Comparison of ENCODE assay signal across 1 cellular context in the genomic region with DNA sequence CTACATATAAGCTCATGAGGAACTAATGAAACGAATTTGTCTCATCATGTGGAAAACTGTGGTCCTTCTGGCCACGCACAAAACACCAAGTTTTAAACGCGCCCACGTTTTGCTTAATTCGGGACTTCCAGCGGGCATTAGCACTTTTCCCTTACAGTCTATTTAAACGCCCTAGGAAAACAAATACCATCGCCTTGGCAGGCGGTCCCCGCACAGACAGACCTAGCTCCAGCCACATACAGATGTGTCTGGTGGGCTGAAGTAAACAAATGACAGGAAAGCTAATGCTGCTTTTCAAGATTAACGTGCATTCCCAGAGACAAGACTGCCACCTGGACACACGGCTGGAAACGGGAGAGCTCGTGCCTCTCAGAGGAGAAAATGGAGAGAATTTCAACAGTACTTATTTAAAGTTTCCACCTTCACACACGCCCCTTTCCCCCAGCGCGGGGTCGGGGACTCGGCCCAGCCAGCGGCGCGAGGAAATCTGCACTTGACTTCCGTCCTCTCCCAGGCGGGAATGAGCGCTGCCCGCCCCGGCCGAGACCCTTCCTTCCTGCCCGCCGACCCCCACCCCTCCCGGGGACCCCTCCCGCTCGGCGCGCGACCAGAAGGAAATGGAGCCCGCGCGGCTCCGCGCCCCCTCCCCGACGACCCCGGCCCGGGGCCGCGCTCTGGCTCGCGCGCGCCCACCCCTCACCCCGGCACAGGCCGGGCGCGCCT.
TF ChIP-seq lines count a peak whose summit lies in the region.

No MANE protein-coding gene starts in this region.

TF ChIP-seq in HepG2, 621 proteins besides CTCF, POLR2A, EP300 and RAD21 (continued from another document):
- TF ChIP-seq, protein P1, sequence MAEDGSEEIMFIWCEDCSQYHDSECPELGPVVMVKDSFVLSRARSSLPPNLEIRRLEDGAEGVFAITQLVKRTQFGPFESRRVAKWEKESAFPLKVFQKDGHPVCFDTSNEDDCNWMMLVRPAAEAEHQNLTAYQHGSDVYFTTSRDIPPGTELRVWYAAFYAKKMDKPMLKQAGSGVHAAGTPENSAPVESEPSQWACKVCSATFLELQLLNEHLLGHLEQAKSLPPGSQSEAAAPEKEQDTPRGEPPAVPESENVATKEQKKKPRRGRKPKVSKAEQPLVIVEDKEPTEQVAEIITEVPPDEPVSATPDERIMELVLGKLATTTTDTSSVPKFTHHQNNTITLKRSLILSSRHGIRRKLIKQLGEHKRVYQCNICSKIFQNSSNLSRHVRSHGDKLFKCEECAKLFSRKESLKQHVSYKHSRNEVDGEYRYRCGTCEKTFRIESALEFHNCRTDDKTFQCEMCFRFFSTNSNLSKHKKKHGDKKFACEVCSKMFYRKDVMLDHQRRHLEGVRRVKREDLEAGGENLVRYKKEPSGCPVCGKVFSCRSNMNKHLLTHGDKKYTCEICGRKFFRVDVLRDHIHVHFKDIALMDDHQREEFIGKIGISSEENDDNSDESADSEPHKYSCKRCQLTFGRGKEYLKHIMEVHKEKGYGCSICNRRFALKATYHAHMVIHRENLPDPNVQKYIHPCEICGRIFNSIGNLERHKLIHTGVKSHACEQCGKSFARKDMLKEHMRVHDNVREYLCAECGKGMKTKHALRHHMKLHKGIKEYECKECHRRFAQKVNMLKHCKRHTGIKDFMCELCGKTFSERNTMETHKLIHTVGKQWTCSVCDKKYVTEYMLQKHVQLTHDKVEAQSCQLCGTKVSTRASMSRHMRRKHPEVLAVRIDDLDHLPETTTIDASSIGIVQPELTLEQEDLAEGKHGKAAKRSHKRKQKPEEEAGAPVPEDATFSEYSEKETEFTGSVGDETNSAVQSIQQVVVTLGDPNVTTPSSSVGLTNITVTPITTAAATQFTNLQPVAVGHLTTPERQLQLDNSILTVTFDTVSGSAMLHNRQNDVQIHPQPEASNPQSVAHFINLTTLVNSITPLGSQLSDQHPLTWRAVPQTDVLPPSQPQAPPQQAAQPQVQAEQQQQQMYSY (CRISPR knock-in tag; IDR thresholded peaks at IDR 0.05) = no peak
- TF ChIP-seq, protein P2, sequence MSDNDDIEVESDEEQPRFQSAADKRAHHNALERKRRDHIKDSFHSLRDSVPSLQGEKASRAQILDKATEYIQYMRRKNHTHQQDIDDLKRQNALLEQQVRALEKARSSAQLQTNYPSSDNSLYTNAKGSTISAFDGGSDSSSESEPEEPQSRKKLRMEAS (IDR thresholded peaks at IDR 0.05) = 0 out of 2 replicates have a peak, but pooled peaks have one; percentile 26
- TF ChIP-seq HES4 (CRISPR knock-in tag; IDR thresholded peaks at IDR 0.05; ENCODE audit: borderline replicate concordance) (no peak), TSC22D2 (CRISPR knock-in tag; IDR thresholded peaks at IDR 0.05; ENCODE audit: borderline replicate concordance) (no peak), KMT2A (CRISPR knock-in tag; IDR thresholded peaks at IDR 0.05) (peak; percentile 65; the same call in 1 of the 2 replicates), NFYB (CRISPR knock-in tag; IDR thresholded peaks at IDR 0.05) (peak; percentile 14; the same call in 1 of the 2 replicates), RFX1 (IDR thresholded peaks at IDR 0.05) (no peak), SALL1 (CRISPR knock-in tag; IDR thresholded peaks at IDR 0.05) (peak; percentile 42; the same call in 1 of the 2 replicates), MYC (CRISPR knock-in tag; IDR thresholded peaks at IDR 0.05; ENCODE audit: borderline replicate concordance) (peak; percentile 31; the same call in 1 of the 2 replicates), ZSCAN9 (CRISPR knock-in tag; IDR thresholded peaks at IDR 0.05; ENCODE audit: borderline replicate concordance) (peak; percentile 12; the same call in 1 of the 2 replicates), KDM5B (CRISPR knock-in tag; IDR thresholded peaks at IDR 0.05; ENCODE audit: borderline replicate concordance) (peak; percentile 21; the same call in 1 of the 2 replicates), ZNF354B (CRISPR knock-in tag; IDR thresholded peaks at IDR 0.05) (no peak), NONO (IDR thresholded peaks at IDR 0.05) (no peak), NONO (CRISPR knock-in tag; conservative IDR thresholded peaks at IDR 0.05) (no peak), ZNF605 (CRISPR knock-in tag; IDR thresholded peaks at IDR 0.05) (peak; percentile 17; the same call in 1 of the 2 replicates), NFE2 (CRISPR knock-in tag; IDR thresholded peaks at IDR 0.05) (no peak), ZNF24 (IDR thresholded peaks at IDR 0.05) (no peak), GLI4 (CRISPR knock-in tag; IDR thresholded peaks at IDR 0.05; ENCODE audit: borderline replicate concordance) (peak; percentile 68; the same call in 1 of the 2 replicates), TAF1 (CRISPR knock-in tag; IDR thresholded peaks at IDR 0.05) (peak; percentile 43; the same call in 1 of the 2 replicates)
- TF ChIP-seq, protein P3, sequence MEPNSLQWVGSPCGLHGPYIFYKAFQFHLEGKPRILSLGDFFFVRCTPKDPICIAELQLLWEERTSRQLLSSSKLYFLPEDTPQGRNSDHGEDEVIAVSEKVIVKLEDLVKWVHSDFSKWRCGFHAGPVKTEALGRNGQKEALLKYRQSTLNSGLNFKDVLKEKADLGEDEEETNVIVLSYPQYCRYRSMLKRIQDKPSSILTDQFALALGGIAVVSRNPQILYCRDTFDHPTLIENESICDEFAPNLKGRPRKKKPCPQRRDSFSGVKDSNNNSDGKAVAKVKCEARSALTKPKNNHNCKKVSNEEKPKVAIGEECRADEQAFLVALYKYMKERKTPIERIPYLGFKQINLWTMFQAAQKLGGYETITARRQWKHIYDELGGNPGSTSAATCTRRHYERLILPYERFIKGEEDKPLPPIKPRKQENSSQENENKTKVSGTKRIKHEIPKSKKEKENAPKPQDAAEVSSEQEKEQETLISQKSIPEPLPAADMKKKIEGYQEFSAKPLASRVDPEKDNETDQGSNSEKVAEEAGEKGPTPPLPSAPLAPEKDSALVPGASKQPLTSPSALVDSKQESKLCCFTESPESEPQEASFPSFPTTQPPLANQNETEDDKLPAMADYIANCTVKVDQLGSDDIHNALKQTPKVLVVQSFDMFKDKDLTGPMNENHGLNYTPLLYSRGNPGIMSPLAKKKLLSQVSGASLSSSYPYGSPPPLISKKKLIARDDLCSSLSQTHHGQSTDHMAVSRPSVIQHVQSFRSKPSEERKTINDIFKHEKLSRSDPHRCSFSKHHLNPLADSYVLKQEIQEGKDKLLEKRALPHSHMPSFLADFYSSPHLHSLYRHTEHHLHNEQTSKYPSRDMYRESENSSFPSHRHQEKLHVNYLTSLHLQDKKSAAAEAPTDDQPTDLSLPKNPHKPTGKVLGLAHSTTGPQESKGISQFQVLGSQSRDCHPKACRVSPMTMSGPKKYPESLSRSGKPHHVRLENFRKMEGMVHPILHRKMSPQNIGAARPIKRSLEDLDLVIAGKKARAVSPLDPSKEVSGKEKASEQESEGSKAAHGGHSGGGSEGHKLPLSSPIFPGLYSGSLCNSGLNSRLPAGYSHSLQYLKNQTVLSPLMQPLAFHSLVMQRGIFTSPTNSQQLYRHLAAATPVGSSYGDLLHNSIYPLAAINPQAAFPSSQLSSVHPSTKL (CRISPR knock-in tag; IDR thresholded peaks at IDR 0.05) = peak; percentile 31; the same call in 1 of the 2 replicates
- TF ChIP-seq, protein P4, sequence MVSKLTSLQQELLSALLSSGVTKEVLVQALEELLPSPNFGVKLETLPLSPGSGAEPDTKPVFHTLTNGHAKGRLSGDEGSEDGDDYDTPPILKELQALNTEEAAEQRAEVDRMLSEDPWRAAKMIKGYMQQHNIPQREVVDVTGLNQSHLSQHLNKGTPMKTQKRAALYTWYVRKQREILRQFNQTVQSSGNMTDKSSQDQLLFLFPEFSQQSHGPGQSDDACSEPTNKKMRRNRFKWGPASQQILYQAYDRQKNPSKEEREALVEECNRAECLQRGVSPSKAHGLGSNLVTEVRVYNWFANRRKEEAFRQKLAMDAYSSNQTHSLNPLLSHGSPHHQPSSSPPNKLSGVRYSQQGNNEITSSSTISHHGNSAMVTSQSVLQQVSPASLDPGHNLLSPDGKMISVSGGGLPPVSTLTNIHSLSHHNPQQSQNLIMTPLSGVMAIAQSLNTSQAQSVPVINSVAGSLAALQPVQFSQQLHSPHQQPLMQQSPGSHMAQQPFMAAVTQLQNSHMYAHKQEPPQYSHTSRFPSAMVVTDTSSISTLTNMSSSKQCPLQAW (CRISPR knock-in tag; IDR thresholded peaks at IDR 0.05) = 0 out of 2 replicates have a peak, but pooled peaks have one; percentile 15
- TF ChIP-seq, protein P5, sequence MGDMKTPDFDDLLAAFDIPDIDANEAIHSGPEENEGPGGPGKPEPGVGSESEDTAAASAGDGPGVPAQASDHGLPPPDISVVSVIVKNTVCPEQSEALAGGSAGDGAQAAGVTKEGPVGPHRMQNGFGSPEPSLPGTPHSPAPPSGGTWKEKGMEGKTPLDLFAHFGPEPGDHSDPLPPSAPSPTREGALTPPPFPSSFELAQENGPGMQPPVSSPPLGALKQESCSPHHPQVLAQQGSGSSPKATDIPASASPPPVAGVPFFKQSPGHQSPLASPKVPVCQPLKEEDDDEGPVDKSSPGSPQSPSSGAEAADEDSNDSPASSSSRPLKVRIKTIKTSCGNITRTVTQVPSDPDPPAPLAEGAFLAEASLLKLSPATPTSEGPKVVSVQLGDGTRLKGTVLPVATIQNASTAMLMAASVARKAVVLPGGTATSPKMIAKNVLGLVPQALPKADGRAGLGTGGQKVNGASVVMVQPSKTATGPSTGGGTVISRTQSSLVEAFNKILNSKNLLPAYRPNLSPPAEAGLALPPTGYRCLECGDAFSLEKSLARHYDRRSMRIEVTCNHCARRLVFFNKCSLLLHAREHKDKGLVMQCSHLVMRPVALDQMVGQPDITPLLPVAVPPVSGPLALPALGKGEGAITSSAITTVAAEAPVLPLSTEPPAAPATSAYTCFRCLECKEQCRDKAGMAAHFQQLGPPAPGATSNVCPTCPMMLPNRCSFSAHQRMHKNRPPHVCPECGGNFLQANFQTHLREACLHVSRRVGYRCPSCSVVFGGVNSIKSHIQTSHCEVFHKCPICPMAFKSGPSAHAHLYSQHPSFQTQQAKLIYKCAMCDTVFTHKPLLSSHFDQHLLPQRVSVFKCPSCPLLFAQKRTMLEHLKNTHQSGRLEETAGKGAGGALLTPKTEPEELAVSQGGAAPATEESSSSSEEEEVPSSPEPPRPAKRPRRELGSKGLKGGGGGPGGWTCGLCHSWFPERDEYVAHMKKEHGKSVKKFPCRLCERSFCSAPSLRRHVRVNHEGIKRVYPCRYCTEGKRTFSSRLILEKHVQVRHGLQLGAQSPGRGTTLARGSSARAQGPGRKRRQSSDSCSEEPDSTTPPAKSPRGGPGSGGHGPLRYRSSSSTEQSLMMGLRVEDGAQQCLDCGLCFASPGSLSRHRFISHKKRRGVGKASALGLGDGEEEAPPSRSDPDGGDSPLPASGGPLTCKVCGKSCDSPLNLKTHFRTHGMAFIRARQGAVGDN (CRISPR knock-in tag; IDR thresholded peaks at IDR 0.05) = peak; percentile 58
- TF ChIP-seq, protein P6, sequence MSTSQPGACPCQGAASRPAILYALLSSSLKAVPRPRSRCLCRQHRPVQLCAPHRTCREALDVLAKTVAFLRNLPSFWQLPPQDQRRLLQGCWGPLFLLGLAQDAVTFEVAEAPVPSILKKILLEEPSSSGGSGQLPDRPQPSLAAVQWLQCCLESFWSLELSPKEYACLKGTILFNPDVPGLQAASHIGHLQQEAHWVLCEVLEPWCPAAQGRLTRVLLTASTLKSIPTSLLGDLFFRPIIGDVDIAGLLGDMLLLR (CRISPR knock-in tag; IDR thresholded peaks at IDR 0.05) = no peak
